ENCODE assay signal across 2 cellular contexts in the genomic region with DNA sequence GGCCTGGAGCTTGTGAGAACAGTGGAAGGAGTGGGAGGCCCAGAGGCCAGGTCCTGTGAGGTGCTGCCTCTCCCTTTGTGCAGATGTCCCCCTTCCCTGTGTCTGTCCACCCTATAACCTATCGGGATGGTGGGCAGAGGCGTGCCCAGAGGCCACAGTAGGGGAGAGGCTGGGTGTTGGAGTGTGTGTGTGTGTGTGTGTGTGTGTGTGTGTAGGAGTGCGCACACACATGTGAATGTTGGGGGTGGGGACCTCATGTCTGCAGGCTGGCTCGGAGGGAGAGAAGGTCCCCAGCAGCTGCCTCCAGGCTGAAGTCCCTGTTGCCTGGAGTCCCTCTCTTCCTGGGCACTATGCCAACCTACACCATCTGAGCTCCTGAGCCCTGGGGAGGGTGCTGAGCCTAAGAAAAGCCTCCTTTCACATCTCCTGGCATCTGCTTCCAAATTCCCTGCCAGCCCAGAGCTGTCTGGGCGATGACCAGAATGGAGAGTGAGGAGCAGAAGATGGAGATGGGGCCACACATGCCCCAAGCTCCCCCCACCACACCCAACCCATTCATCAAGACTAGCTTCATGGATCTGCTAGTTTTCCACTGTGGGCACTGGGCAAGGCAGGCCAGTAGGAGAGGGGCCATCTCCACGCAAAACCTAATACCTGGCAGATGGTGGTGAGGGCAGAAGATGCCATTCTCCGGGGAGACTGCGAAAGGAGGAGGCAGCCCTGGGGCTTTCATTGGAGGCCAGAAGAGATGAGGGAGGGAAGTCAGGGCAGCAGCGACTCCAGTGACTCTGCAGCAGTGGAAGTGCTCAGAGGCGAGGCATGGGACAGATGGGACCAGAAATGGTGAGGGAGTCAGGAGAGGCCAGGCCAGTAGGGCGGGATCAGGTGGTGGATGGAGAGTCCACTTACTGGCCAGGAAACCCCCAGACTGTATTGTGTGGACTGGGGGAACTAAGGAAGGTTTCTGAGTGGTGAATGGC.
TF ChIP-seq lines count a peak whose summit lies in the region.

No MANE protein-coding gene starts in this region.

TF ChIP-seq in A549, 52 proteins besides CTCF, POLR2A, EP300 and RAD21 (continued from another document):
- no peak for TF ChIP-seq MAX (IDR thresholded peaks at IDR 0.05)
- TF ChIP-seq CEBPB (IDR thresholded peaks at IDR 0.05), result no peak
- TF ChIP-seq, protein P1, sequence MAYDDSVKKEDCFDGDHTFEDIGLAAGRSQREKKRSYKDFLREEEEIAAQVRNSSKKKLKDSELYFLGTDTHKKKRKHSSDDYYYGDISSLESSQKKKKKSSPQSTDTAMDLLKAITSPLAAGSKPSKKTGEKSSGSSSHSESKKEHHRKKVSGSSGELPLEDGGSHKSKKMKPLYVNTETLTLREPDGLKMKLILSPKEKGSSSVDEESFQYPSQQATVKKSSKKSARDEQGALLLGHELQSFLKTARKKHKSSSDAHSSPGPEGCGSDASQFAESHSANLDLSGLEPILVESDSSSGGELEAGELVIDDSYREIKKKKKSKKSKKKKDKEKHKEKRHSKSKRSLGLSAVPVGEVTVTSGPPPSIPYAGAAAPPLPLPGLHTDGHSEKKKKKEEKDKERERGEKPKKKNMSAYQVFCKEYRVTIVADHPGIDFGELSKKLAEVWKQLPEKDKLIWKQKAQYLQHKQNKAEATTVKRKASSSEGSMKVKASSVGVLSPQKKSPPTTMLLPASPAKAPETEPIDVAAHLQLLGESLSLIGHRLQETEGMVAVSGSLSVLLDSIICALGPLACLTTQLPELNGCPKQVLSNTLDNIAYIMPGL (CRISPR knock-in tag; IDR thresholded peaks at IDR 0.05; ENCODE audit: borderline replicate concordance), result no peak
- TF ChIP-seq ELK1 (IDR thresholded peaks at IDR 0.05; ENCODE audit: low read depth, low read length), result no peak
- TF ChIP-seq, protein P2, sequence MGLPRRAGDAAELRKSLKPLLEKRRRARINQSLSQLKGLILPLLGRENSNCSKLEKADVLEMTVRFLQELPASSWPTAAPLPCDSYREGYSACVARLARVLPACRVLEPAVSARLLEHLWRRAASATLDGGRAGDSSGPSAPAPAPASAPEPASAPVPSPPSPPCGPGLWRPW (IDR thresholded peaks at IDR 0.05), result no peak
- TF ChIP-seq KDM5A (IDR thresholded peaks at IDR 0.05), result no peak
- no peak for TF ChIP-seq ZSCAN20 (CRISPR knock-in tag; IDR thresholded peaks at IDR 0.05)
- no peak for TF ChIP-seq TFCP2L1 (CRISPR knock-in tag; IDR thresholded peaks at IDR 0.05)
- no peak for TF ChIP-seq NR3C1 (IDR thresholded peaks at IDR 0.05)
- TF ChIP-seq ZNF302 (CRISPR knock-in tag; IDR thresholded peaks at IDR 0.05), result no peak
- no peak for TF ChIP-seq E2F6 (IDR thresholded peaks at IDR 0.05; ENCODE audit: borderline replicate concordance, low read depth)
- TF ChIP-seq SMC3 (IDR thresholded peaks at IDR 0.05), result no peak
- TF ChIP-seq HDAC2 (IDR thresholded peaks at IDR 0.05), result no peak
- no peak for TF ChIP-seq MAFK (IDR thresholded peaks at IDR 0.05; ENCODE audit: partially characterized antibody)

TF ChIP-seq in SK-N-SH, 30 proteins besides CTCF, POLR2A, EP300 and RAD21 (continued from another document):
- TF ChIP-seq, protein P3, sequence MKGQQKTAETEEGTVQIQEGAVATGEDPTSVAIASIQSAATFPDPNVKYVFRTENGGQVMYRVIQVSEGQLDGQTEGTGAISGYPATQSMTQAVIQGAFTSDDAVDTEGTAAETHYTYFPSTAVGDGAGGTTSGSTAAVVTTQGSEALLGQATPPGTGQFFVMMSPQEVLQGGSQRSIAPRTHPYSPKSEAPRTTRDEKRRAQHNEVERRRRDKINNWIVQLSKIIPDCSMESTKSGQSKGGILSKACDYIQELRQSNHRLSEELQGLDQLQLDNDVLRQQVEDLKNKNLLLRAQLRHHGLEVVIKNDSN (IDR thresholded peaks at IDR 0.05; ENCODE audit: borderline replicate concordance, low read depth), result no peak
- TF ChIP-seq NFIC (IDR thresholded peaks at IDR 0.05; ENCODE audit: borderline replicate concordance) (peak; percentile 16; the same call in 1 of the 2 replicates), GABPA (IDR thresholded peaks at IDR 0.05; ENCODE audit: low read depth) (no peak), SIN3A (IDR thresholded peaks at IDR 0.05; ENCODE audit: borderline replicate concordance, low read depth, low read length) (no peak), IRF3 (IDR thresholded peaks at IDR 0.05; ENCODE audit: low read depth, low read length) (no peak), MAX (IDR thresholded peaks at IDR 0.05; ENCODE audit: low read depth) (no peak), FOSL2 (IDR thresholded peaks at IDR 0.05; ENCODE audit: borderline replicate concordance, low read depth) (no peak), GATA2 (CRISPR knock-in tag; IDR thresholded peaks at IDR 0.05) (peak; percentile 38; the same call in 1 of the 2 replicates), JUND (IDR thresholded peaks at IDR 0.05) (no peak), RCOR1 (IDR thresholded peaks at IDR 0.05; ENCODE audit: low read length) (peak; percentile 40; the same call in 1 of the 2 replicates)
